Comparison of ENCODE assay signal across 2 cellular contexts in the genomic region with DNA sequence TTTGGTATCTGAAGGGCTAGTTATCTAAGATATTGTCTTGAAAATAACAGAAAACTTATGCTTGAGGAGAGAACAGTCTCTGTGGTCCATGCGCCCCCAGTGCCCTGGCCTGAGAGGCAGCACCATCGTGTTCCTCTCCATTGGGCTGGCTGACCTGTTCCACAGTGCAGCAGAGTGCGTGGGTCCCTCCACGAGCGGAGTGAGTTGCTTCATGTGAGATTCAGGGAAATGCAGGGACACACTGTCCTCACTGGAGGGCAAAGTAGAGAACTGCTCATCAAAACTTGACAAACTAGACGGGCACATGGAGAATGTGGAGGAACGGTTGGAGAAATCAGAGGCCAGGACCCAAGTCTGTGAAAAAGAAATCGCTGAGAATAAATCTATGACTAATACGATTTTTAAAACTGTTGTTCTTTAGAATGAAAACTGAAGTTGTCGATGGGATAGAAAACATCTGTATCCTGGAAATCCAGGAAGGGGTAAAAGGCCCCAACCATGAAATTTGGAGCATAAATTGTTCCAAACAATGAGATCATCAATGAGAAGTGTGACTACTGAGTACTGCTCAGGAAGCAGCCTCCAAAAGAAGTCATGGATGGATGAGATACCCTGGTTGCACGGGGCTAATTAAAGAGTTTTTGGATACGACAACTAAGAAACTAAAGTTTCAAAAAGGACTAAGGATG.
TF ChIP-seq lines count a peak whose summit lies in the region.

No MANE protein-coding gene starts in this region.

TF ChIP-seq in IMR-90, 13 proteins besides CTCF, POLR2A, EP300 and RAD21:
- no peak for TF ChIP-seq MAZ (IDR thresholded peaks at IDR 0.05; ENCODE audit: borderline replicate concordance, low read depth, low read length)
- TF ChIP-seq NFE2L2 (IDR thresholded peaks at IDR 0.05; ENCODE audit: low read depth, low read length): no peak
- no peak for TF ChIP-seq RFX5 (IDR thresholded peaks at IDR 0.05; ENCODE audit: low read depth, low read length)
- no peak for TF ChIP-seq BHLHE40 (IDR thresholded peaks at IDR 0.05; ENCODE audit: low read depth, low read length)
- TF ChIP-seq, protein P1, sequence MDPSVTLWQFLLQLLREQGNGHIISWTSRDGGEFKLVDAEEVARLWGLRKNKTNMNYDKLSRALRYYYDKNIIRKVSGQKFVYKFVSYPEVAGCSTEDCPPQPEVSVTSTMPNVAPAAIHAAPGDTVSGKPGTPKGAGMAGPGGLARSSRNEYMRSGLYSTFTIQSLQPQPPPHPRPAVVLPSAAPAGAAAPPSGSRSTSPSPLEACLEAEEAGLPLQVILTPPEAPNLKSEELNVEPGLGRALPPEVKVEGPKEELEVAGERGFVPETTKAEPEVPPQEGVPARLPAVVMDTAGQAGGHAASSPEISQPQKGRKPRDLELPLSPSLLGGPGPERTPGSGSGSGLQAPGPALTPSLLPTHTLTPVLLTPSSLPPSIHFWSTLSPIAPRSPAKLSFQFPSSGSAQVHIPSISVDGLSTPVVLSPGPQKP (IDR thresholded peaks at IDR 0.05; ENCODE audit: borderline replicate concordance, low read depth, low read length): no peak
- TF ChIP-seq RCOR1 (IDR thresholded peaks at IDR 0.05; ENCODE audit: insufficient replicate concordance, low read length): no peak
- TF ChIP-seq, protein P2, sequence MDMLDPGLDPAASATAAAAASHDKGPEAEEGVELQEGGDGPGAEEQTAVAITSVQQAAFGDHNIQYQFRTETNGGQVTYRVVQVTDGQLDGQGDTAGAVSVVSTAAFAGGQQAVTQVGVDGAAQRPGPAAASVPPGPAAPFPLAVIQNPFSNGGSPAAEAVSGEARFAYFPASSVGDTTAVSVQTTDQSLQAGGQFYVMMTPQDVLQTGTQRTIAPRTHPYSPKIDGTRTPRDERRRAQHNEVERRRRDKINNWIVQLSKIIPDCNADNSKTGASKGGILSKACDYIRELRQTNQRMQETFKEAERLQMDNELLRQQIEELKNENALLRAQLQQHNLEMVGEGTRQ (IDR thresholded peaks at IDR 0.05; ENCODE audit: low read depth, low read length): no peak
- TF ChIP-seq MXI1 (IDR thresholded peaks at IDR 0.05; ENCODE audit: borderline replicate concordance, low read depth, low read length): no peak
- TF ChIP-seq MAFK (IDR thresholded peaks at IDR 0.05; ENCODE audit: low read depth, low read length): no peak

TF ChIP-seq in GM12891, 5 proteins besides CTCF, POLR2A, EP300 and RAD21:
- TF ChIP-seq POU2F2 (IDR thresholded peaks at IDR 0.05; ENCODE audit: low read depth, low read length) (no peak), TAF1 (IDR thresholded peaks at IDR 0.05; ENCODE audit: low read depth, low read length) (no peak), PAX5 (IDR thresholded peaks at IDR 0.05; ENCODE audit: insufficient read depth, low read length, severe bottlenecking) (no peak), POLR2AphosphoS5 (IDR thresholded peaks at IDR 0.05; ENCODE audit: low read depth, low read length) (no peak), SPI1 (IDR thresholded peaks at IDR 0.05; ENCODE audit: low read depth, low read length) (no peak)
